In genomic region chrX:49878834-49879655, GRCh38 we compare ENCODE assay signal across 1 cellular context.
TF ChIP-seq lines count a peak whose summit lies in the region.

Gene USP27X (plus strand): TSS chrX:49879484. CDS start chrX:49880308, 824 bp downstream.

TF ChIP-seq in HepG2, 621 proteins besides CTCF, POLR2A, EP300 and RAD21 (continued from another document and continues in another):
- TF ChIP-seq TFAP4 (IDR thresholded peaks at IDR 0.05; ENCODE audit: borderline replicate concordance, low read depth) (peak; percentile 43; the same call in 1 of the 2 replicates), DRAP1 (CRISPR knock-in tag; IDR thresholded peaks at IDR 0.05) (peak; percentile 90), XRCC5 (optimal IDR thresholded peaks at IDR 0.05; ENCODE audit: low read length) (peak; percentile 78), ZNF234 (CRISPR knock-in tag; conservative IDR thresholded peaks at IDR 0.05) (0 out of 2 replicates have a peak, but pooled peaks have one; percentile 36), ZNF205 (CRISPR knock-in tag; IDR thresholded peaks at IDR 0.05) (no peak), ZNF616 (CRISPR knock-in tag; IDR thresholded peaks at IDR 0.05; ENCODE audit: low read depth) (no peak), HOXA5 (CRISPR knock-in tag; IDR thresholded peaks at IDR 0.05) (peak; percentile 48), GATA4 (IDR thresholded peaks at IDR 0.05; ENCODE audit: borderline replicate concordance, low read depth) (peak; percentile 16; the same call in 1 of the 2 replicates), POLR2G (IDR thresholded peaks at IDR 0.05; ENCODE audit: low read depth, low read length) (peak; percentile 87), HBP1 (CRISPR knock-in tag; IDR thresholded peaks at IDR 0.05; ENCODE audit: low read depth) (no peak), POGZ (CRISPR knock-in tag; IDR thresholded peaks at IDR 0.05) (peak; percentile 35), GFI1 (CRISPR knock-in tag; IDR thresholded peaks at IDR 0.05; ENCODE audit: borderline replicate concordance) (peak; percentile 57; the same call in 1 of the 2 replicates), ZSCAN30 (CRISPR knock-in tag; IDR thresholded peaks at IDR 0.05) (no peak), ZHX2 (IDR thresholded peaks at IDR 0.05; ENCODE audit: low read depth) (no peak), ZHX2 (CRISPR knock-in tag; IDR thresholded peaks at IDR 0.05; ENCODE audit: borderline replicate concordance) (no peak), ZNF770 (CRISPR knock-in tag; IDR thresholded peaks at IDR 0.05) (0 out of 2 replicates have a peak, but pooled peaks have one; percentile 17), POLR2AphosphoS5 (IDR thresholded peaks at IDR 0.05; ENCODE audit: low read depth, low read length) (peak; percentile 52; the same call in 1 of the 2 replicates), MTA1 (CRISPR knock-in tag; IDR thresholded peaks at IDR 0.05; ENCODE audit: borderline replicate concordance) (peak; percentile 46; the same call in 1 of the 2 replicates), ZNF639 (CRISPR knock-in tag; conservative IDR thresholded peaks at IDR 0.05) (0 out of 2 replicates have a peak, but pooled peaks have one; percentile 10), IRF2 (CRISPR knock-in tag; IDR thresholded peaks at IDR 0.05) (peak; percentile 12; the same call in 1 of the 2 replicates), ZMAT3 (CRISPR knock-in tag; conservative IDR thresholded peaks at IDR 0.05) (0 out of 2 replicates have a peak, but pooled peaks have one; percentile 48), KDM2A (CRISPR knock-in tag; IDR thresholded peaks at IDR 0.05; ENCODE audit: borderline replicate concordance, low read depth) (peak; percentile 36; the same call in 1 of the 2 replicates), ZSCAN21 (CRISPR knock-in tag; IDR thresholded peaks at IDR 0.05; ENCODE audit: borderline replicate concordance) (peak; percentile 33; the same call in 1 of the 2 replicates), ZNF83 (CRISPR knock-in tag; IDR thresholded peaks at IDR 0.05; ENCODE audit: borderline replicate concordance) (no peak)
- TF ChIP-seq, protein P1, sequence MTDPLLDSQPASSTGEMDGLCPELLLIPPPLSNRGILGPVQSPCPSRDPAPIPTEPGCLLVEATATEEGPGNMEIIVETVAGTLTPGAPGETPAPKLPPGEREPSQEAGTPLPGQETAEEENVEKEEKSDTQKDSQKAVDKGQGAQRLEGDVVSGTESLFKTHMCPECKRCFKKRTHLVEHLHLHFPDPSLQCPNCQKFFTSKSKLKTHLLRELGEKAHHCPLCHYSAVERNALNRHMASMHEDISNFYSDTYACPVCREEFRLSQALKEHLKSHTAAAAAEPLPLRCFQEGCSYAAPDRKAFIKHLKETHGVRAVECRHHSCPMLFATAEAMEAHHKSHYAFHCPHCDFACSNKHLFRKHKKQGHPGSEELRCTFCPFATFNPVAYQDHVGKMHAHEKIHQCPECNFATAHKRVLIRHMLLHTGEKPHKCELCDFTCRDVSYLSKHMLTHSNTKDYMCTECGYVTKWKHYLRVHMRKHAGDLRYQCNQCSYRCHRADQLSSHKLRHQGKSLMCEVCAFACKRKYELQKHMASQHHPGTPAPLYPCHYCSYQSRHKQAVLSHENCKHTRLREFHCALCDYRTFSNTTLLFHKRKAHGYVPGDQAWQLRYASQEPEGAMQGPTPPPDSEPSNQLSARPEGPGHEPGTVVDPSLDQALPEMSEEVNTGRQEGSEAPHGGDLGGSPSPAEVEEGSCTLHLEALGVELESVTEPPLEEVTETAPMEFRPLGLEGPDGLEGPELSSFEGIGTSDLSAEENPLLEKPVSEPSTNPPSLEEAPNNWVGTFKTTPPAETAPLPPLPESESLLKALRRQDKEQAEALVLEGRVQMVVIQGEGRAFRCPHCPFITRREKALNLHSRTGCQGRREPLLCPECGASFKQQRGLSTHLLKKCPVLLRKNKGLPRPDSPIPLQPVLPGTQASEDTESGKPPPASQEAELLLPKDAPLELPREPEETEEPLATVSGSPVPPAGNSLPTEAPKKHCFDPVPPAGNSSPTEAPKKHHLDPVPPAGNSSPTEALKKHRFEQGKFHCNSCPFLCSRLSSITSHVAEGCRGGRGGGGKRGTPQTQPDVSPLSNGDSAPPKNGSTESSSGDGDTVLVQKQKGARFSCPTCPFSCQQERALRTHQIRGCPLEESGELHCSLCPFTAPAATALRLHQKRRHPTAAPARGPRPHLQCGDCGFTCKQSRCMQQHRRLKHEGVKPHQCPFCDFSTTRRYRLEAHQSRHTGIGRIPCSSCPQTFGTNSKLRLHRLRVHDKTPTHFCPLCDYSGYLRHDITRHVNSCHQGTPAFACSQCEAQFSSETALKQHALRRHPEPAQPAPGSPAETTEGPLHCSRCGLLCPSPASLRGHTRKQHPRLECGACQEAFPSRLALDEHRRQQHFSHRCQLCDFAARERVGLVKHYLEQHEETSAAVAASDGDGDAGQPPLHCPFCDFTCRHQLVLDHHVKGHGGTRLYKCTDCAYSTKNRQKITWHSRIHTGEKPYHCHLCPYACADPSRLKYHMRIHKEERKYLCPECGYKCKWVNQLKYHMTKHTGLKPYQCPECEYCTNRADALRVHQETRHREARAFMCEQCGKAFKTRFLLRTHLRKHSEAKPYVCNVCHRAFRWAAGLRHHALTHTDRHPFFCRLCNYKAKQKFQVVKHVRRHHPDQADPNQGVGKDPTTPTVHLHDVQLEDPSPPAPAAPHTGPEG (CRISPR knock-in tag; IDR thresholded peaks at IDR 0.05), result 0 out of 2 replicates have a peak, but pooled peaks have one; percentile 51
- TF ChIP-seq, protein P2, sequence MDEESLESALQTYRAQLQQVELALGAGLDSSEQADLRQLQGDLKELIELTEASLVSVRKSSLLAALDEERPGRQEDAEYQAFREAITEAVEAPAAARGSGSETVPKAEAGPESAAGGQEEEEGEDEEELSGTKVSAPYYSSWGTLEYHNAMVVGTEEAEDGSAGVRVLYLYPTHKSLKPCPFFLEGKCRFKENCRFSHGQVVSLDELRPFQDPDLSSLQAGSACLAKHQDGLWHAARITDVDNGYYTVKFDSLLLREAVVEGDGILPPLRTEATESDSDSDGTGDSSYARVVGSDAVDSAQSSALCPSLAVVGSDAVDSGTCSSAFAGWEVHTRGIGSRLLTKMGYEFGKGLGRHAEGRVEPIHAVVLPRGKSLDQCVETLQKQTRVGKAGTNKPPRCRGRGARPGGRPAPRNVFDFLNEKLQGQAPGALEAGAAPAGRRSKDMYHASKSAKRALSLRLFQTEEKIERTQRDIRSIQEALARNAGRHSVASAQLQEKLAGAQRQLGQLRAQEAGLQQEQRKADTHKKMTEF (CRISPR knock-in tag; IDR thresholded peaks at IDR 0.05), result peak; percentile 59; the same call in 1 of the 2 replicates
- TF ChIP-seq, protein P3, sequence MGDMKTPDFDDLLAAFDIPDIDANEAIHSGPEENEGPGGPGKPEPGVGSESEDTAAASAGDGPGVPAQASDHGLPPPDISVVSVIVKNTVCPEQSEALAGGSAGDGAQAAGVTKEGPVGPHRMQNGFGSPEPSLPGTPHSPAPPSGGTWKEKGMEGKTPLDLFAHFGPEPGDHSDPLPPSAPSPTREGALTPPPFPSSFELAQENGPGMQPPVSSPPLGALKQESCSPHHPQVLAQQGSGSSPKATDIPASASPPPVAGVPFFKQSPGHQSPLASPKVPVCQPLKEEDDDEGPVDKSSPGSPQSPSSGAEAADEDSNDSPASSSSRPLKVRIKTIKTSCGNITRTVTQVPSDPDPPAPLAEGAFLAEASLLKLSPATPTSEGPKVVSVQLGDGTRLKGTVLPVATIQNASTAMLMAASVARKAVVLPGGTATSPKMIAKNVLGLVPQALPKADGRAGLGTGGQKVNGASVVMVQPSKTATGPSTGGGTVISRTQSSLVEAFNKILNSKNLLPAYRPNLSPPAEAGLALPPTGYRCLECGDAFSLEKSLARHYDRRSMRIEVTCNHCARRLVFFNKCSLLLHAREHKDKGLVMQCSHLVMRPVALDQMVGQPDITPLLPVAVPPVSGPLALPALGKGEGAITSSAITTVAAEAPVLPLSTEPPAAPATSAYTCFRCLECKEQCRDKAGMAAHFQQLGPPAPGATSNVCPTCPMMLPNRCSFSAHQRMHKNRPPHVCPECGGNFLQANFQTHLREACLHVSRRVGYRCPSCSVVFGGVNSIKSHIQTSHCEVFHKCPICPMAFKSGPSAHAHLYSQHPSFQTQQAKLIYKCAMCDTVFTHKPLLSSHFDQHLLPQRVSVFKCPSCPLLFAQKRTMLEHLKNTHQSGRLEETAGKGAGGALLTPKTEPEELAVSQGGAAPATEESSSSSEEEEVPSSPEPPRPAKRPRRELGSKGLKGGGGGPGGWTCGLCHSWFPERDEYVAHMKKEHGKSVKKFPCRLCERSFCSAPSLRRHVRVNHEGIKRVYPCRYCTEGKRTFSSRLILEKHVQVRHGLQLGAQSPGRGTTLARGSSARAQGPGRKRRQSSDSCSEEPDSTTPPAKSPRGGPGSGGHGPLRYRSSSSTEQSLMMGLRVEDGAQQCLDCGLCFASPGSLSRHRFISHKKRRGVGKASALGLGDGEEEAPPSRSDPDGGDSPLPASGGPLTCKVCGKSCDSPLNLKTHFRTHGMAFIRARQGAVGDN (CRISPR knock-in tag; IDR thresholded peaks at IDR 0.05), result peak; percentile 74
